8 cellular contexts compared by ENCODE assay signal in genomic region chr5:171420429-171421231, GRCh38. TPM values are rescaled to one million over a fixed set of nuclear protein-coding genes. Genes with fewer than 3 reads are reported as not detected.
DNase-seq lines count a peak whose midpoint lies in the region; ATAC-seq and TF ChIP-seq lines count a peak whose summit lies in the region.

No MANE protein-coding gene starts in this region.

- TF ChIP-seq CTCF in Peyer's patch (IDR thresholded peaks at IDR 0.05) (no peak), esophagus squamous epithelium (IDR thresholded peaks at IDR 0.05) (no peak), uterus (IDR thresholded peaks at IDR 0.05) (no peak), GM10248 (IDR thresholded peaks at IDR 0.05; ENCODE audit: control extremely low read depth, extremely low read depth, low read depth, missing control alignments) (no peak)

- H3K27me3 ChIP-seq in Peyer's patch (no peaks in the 10 kb centered on the region), esophagus squamous epithelium (peaks cover 0 to 41% (median 0%) of the 10 kb centered on the region in 4 donors), muscle layer of colon (ENCODE audit: control insufficient read depth in 1 of 2, insufficient read depth in 2 of 2, low read length in 2 of 2) (peaks cover 0 to 11% of the 10 kb centered on the region in 2 donors), uterus (peaks cover 0 to 6% of the 10 kb centered on the region in 2 donors)

- no peak for ATAC-seq in GM19324 (IDR thresholded peaks at IDR 0.05; ENCODE audit: low FRiP score, unreplicated experiment)

- no peaks in the 10 kb centered on the region for H3K9me3 ChIP-seq in Peyer's patch
- H3K9me3 ChIP-seq in esophagus squamous epithelium: no peaks in the 10 kb centered on the region
- H3K9me3 ChIP-seq in muscle layer of colon (ENCODE audit: low read length): no peaks in the 10 kb centered on the region
- H3K9me3 ChIP-seq in uterus: no peaks in the 10 kb centered on the region

- H3K4me1 ChIP-seq in Peyer's patch: peaks cover 0 to 32% (median 16%) of the 10 kb centered on the region in 4 donors
- H3K4me1 ChIP-seq in esophagus squamous epithelium: peaks cover 21 to 33% (median 23%) of the 10 kb centered on the region in 3 donors
- H3K4me1 ChIP-seq in muscle layer of colon (ENCODE audit: insufficient read depth, low read length): peaks cover 22% of the 10 kb centered on the region
- peaks cover 0 to 18% of the 10 kb centered on the region in 2 donors for H3K4me1 ChIP-seq in uterus

- intact Hi-C loops in esophagus squamous epithelium (cut with DNase I): loop anchor here (5.0 kb wide), 1 partner anchor 487 kb away; no protein-coding TSS in a partner anchor
- intact Hi-C loops in uterus (cut with DNase I; ENCODE audit: low total_unique reads): loop anchor here (5.0 kb wide), 1 partner anchor 482 kb away; no protein-coding TSS in a partner anchor

- H3K9ac ChIP-seq in muscle layer of colon (ENCODE audit: low read length): no peak overlapping the region

- H3K27ac ChIP-seq in Peyer's patch (peak overlapping the region in 2 of 4 donors; percentile 1 to 49), esophagus squamous epithelium (no peak overlapping the region), muscle layer of colon (ENCODE audit: low read depth, low read length) (no peak overlapping the region), uterus (no peak overlapping the region)

- H3K4me3 ChIP-seq in Peyer's patch: peak overlapping the region; percentile 25 to 61 (median 54)
- H3K4me3 ChIP-seq in esophagus squamous epithelium: peak overlapping the region; percentile 19 to 64 (median 37)
- peak overlapping the region; percentile 39 to 50 for H3K4me3 ChIP-seq in muscle layer of colon (ENCODE audit: low read depth in 1 of 2, low read length in 2 of 2)
- H3K4me3 ChIP-seq in uterus: peak overlapping the region in 1 of 2 donors; percentile 7

- H3K36me3 ChIP-seq in Peyer's patch (no peaks in the 10 kb centered on the region), esophagus squamous epithelium (no peaks in the 10 kb centered on the region), muscle layer of colon (ENCODE audit: insufficient read depth, low read length) (no peaks in the 10 kb centered on the region), uterus (no peaks in the 10 kb centered on the region)

- 0 to 2% methylated on average over 4 to 7 of the region's 65 CpGs for WGBS in esophagus squamous epithelium, 2 donors

- POLR2A ChIA-PET in GM10248 (lab: Yijun Ruan, JAX): interaction anchor here (0.6 kb wide), 1 partner anchor 10 kb away, joined by 3 read pairs; no protein-coding TSS in a partner anchor

- DNase-seq in EL: peak; percentile 74
- peak; percentile 21 to 87 (median 67) for DNase-seq in Peyer's patch
- no peak for DNase-seq in esophagus squamous epithelium (lab: John Stamatoyannopoulos, UW)
- DNase-seq in uterus: peak; percentile 79 to 86
- no peak for DNase-seq in GM10248 (ENCODE audit: extremely low spot score)
- no peak for DNase-seq in NCI-H1417 (lab: John Stamatoyannopoulos, UW)

- CTCF ChIA-PET in GM10248 (lab: Yijun Ruan, JAX): no interaction called here

- no peak for TF ChIP-seq POLR2A in Peyer's patch (IDR thresholded peaks at IDR 0.05)
- TF ChIP-seq POLR2A in esophagus squamous epithelium (IDR thresholded peaks at IDR 0.05): no peak
- no peak for TF ChIP-seq POLR2A in uterus (IDR thresholded peaks at IDR 0.05)

RNA-seq across cellular contexts. Expression of gene FGF18, which starts 1.2 kb away (rescaled TPM):
- total RNA-seq in Peyer's patch: under 1 TPM in 1 of 4 donors, not detected in 3; 0.53 TPM
- under 1 TPM in 3 of 4 donors, not detected in 1; 0.15 to 0.29 (median 0.19) TPM for total RNA-seq in esophagus squamous epithelium
- 1 to 10 TPM in 2 of 4 donors, not detected in 2; 1.4 to 3.0 TPM for total RNA-seq in uterus

RNA-seq across cellular contexts. Expression of gene NPM1, which starts 33.0 kb away (rescaled TPM):
- total RNA-seq in Peyer's patch (100 to 1,000 TPM; 167 to 468 (median 197) TPM), esophagus squamous epithelium (1,000 to 10,000 TPM in 1 of 4 donors, 100 to 1,000 TPM in 3; 394 to 1,052 (median 904) TPM), uterus (over 10,000 TPM in 1 of 4 donors, 1,000 to 10,000 TPM in 3; 1,265 to 21,851 (median 1,493) TPM)

Comparison
In these comparisons a context has a peak if more than half of its experiments do, and no peak if none do; other contexts are left out.
1. DNase-seq: peak in EL (single experiment), Peyer's patch (3 of 3) and uterus (2 of 2); none in esophagus squamous epithelium (single experiment), GM10248 (single experiment) and NCI-H1417 (0 of 3).